ENCODE assay signal across 1 cellular context in genomic region chr12:121523741-121524140, GRCh38.
A peak's percentile ranks its signal among the peaks of the same experiment; 100 is the strongest.
TF ChIP-seq lines count a peak whose summit lies in the region.

No MANE protein-coding gene starts in this region.

TF ChIP-seq in GM12878, 131 proteins besides CTCF, POLR2A, EP300 and RAD21 (continued from another document and continues in another):
- TF ChIP-seq ZBTB40 (IDR thresholded peaks at IDR 0.05; ENCODE audit: borderline replicate concordance) = no peak
- no peak for TF ChIP-seq CREM (IDR thresholded peaks at IDR 0.05; ENCODE audit: low read depth)
- TF ChIP-seq CHD2 (IDR thresholded peaks at IDR 0.05; ENCODE audit: borderline replicate concordance, low read depth, low read length) = no peak
- TF ChIP-seq SREBF2 (IDR thresholded peaks at IDR 0.05; ENCODE audit: low read length) = no peak
- TF ChIP-seq MEF2B (IDR thresholded peaks at IDR 0.05; ENCODE audit: partially characterized antibody, poor library complexity, severe bottlenecking) = no peak
- no peak for TF ChIP-seq E4F1 (IDR thresholded peaks at IDR 0.05; ENCODE audit: borderline replicate concordance, partially characterized antibody)
- no peak for TF ChIP-seq FOXM1 (IDR thresholded peaks at IDR 0.05; ENCODE audit: low read depth, low read length)
- TF ChIP-seq FOS (IDR thresholded peaks at IDR 0.05; ENCODE audit: borderline replicate concordance, extremely low read depth, insufficient read length) = no peak
- TF ChIP-seq ZNF24 (IDR thresholded peaks at IDR 0.05) = no peak
- TF ChIP-seq RFX5 (IDR thresholded peaks at IDR 0.05; ENCODE audit: low read depth, low read length) = 0 out of 2 replicates have a peak, but pooled peaks have one; percentile 36
- TF ChIP-seq SMAD5 (IDR thresholded peaks at IDR 0.05; ENCODE audit: low read depth) = no peak
- no peak for TF ChIP-seq ZNF384 (IDR thresholded peaks at IDR 0.05; ENCODE audit: borderline replicate concordance, low read depth, low read length)
- TF ChIP-seq PAX8 (IDR thresholded peaks at IDR 0.05) = no peak
- peak; percentile 74 for TF ChIP-seq EED (IDR thresholded peaks at IDR 0.05; ENCODE audit: low read depth)
- TF ChIP-seq ZNF274 (IDR thresholded peaks at IDR 0.05; ENCODE audit: insufficient read depth, insufficient read length) = no peak
- no peak for TF ChIP-seq ZBTB33 (IDR thresholded peaks at IDR 0.05)
- TF ChIP-seq ELK1 (IDR thresholded peaks at IDR 0.05; ENCODE audit: low read depth, low read length) = no peak
- no peak for TF ChIP-seq ATF2 (IDR thresholded peaks at IDR 0.05; ENCODE audit: low read length)
- TF ChIP-seq MYC (IDR thresholded peaks at IDR 0.05; ENCODE audit: insufficient read depth, insufficient read length, insufficient replicate concordance, low read length, severe bottlenecking) = no peak
- TF ChIP-seq RB1 (IDR thresholded peaks at IDR 0.05; ENCODE audit: borderline replicate concordance) = no peak
- peak; percentile 72 for TF ChIP-seq RUNX3 (IDR thresholded peaks at IDR 0.05; ENCODE audit: low read length)
- TF ChIP-seq MEF2A (IDR thresholded peaks at IDR 0.05; ENCODE audit: insufficient read depth, low read depth, low read length) = no peak
- no peak for TF ChIP-seq USF2 (IDR thresholded peaks at IDR 0.05; ENCODE audit: borderline replicate concordance, low read depth, low read length)
- TF ChIP-seq MXI1 (IDR thresholded peaks at IDR 0.05; ENCODE audit: low read depth, low read length) = peak; percentile 21; the same call in 1 of the 2 replicates
- TF ChIP-seq REST (IDR thresholded peaks at IDR 0.05; ENCODE audit: low read depth, low read length) = no peak
- TF ChIP-seq CUX1 (IDR thresholded peaks at IDR 0.05; ENCODE audit: insufficient replicate concordance, low read depth, low read length) = no peak
- TF ChIP-seq CBX5 (IDR thresholded peaks at IDR 0.05; ENCODE audit: low read depth) = no peak
- TF ChIP-seq SIN3A (IDR thresholded peaks at IDR 0.05; ENCODE audit: low read depth, low read length) = no peak
- TF ChIP-seq GABPA (IDR thresholded peaks at IDR 0.05; ENCODE audit: low read depth) = no peak
- no peak for TF ChIP-seq CHD1 (IDR thresholded peaks at IDR 0.05; ENCODE audit: low read depth, low read length)
- TF ChIP-seq NFIC (IDR thresholded peaks at IDR 0.05; ENCODE audit: low read depth, low read length) = no peak
- TF ChIP-seq E2F8 (IDR thresholded peaks at IDR 0.05; ENCODE audit: low read depth, partially characterized antibody) = no peak
